In the genomic region with DNA sequence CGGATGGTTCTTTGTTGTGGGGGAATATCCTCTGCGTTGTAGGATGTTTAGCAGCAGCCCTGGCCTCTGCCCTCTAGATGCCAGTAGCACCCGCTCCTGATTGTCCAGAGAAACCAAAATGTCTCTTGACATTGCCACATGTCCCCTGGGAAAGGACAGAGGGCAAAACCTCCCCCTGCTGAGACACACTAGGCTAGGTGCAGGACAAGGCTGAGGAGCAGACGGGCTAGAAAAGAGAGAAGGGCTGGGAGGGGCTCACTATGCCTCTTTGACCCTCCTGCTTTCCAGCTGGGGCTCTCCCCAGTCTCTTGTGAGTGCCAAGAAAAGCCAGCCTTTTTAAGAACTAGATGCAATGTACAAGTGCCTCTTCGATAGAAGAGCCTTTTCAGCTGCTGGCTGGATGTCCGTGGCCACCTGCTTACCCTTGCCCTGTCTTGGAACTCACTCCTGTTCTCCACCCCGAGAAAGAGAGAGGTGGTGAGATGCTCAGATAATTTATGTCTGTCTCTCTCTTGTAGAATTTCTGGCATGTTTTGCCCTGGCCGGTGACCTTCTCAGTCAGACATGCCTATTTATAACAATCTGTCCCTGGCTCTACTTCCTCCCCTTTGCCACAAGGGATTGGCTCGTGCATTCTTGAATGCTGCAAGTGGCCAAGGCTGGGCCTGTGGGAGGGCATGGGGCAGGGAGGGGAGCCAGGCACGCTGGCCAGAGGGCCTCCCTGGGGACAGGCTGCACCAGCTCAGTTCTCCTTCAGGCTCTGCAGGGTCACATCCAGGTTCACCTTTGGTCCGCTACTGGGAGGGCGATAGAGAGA, we compare ENCODE assay signal across 9 cellular contexts.
DNase-seq lines count a peak whose midpoint lies in the region; ATAC-seq and TF ChIP-seq lines count a peak whose summit lies in the region.
"Had no signal": no experiment of that assay in that cellular context is flagged by ENCODE, and none has a peak within 500 bp of the region (broad histone marks: within the 10 kb centered on the region; RNA-seq: fewer than 3 reads in every experiment).

No MANE protein-coding gene starts in this region.

- intact Hi-C loops in psoas muscle (cut with DNase I) = no loop called here

- 10 to 13% (median 12%) methylated on average over 12 of the region's 12 CpGs for WGBS in psoas muscle, 3 donors

- H3K27ac ChIP-seq in cardiac muscle cell = peak overlapping the region; percentile 83
- peak overlapping the region; percentile 80 for H3K27ac ChIP-seq in psoas muscle

- TF ChIP-seq CTCF in cardiac muscle cell (IDR thresholded peaks at IDR 0.05; ENCODE audit: low read depth, low read length) (no peak), psoas muscle (IDR thresholded peaks at IDR 0.05) (no peak)

- H3K9me3 ChIP-seq in cardiac muscle cell (ENCODE audit: low read depth) (no peaks in the 10 kb centered on the region), psoas muscle (no peaks in the 10 kb centered on the region)

- ATAC-seq in psoas muscle = peak; percentile 95 to 96 (median 95)
- no peak for ATAC-seq in HG03097 (IDR thresholded peaks at IDR 0.05; ENCODE audit: low FRiP score, unreplicated experiment)
- ATAC-seq in GM21381 (IDR thresholded peaks at IDR 0.05; ENCODE audit: unreplicated experiment) = no peak

- H3K4me3 ChIP-seq in cardiac muscle cell (no peak overlapping the region), psoas muscle (peak overlapping the region; percentile 25)

- H3K27me3 ChIP-seq in cardiac muscle cell (peaks cover 13% of the 10 kb centered on the region), psoas muscle (ENCODE audit: insufficient read depth in 3 of 3, low read length in 2 of 3) (no peaks in the 10 kb centered on the region)

- H3K36me3 ChIP-seq in cardiac muscle cell (no peaks in the 10 kb centered on the region), psoas muscle (ENCODE audit: insufficient read depth in 1 of 2, low read depth in 1 of 2) (no peaks in the 10 kb centered on the region)

- H3K4me1 ChIP-seq in cardiac muscle cell (ENCODE audit: low read depth) (peaks cover 25% of the 10 kb centered on the region), psoas muscle (peaks cover 28% of the 10 kb centered on the region)

- DNase-seq in DMS79 (lab: John Stamatoyannopoulos, UW) (peak; percentile 78), NCI-H524 (lab: John Stamatoyannopoulos, UW) (peak; percentile 72 to 93), cardiac muscle cell (ENCODE audit: low read depth in 1 of 2, low spot score in 1 of 2) (peak in 1 of 2 donors; percentile 78), psoas muscle (peak; percentile 68 to 86), T-helper 1 cell (no peak), NCI-H774 (lab: John Stamatoyannopoulos, UW) (no peak)
- DNase-seq: activated T-cell treated with anti-CD3 and anti-CD28 coated beads for 4 hours had no signal

Comparison
In these comparisons a context has a peak if more than half of its experiments do, and no peak if none do; other contexts are left out.
1. DNase-seq: peak in DMS79 (single experiment), NCI-H524 (2 of 2) and psoas muscle (2 of 2); none in T-helper 1 cell (0 of 5) and NCI-H774 (single experiment).
2. ATAC-seq: peak in psoas muscle (4 of 4); none in HG03097 (single experiment) and GM21381 (single experiment).